Comparison of ENCODE assay signal across 24 cellular contexts in genomic region chr12:85803231-85803630, GRCh38. TPM values are rescaled to one million over a fixed set of nuclear protein-coding genes. Genes with fewer than 3 reads are reported as not detected.
DNase-seq lines count a peak whose midpoint lies in the region; ATAC-seq, FAIRE-seq and TF ChIP-seq lines count a peak whose summit lies in the region.
"Had no signal": no experiment of that assay in that cellular context is flagged by ENCODE, and none has a peak within 500 bp of the region (broad histone marks: within the 10 kb centered on the region; RNA-seq: fewer than 3 reads in every experiment).

No MANE protein-coding gene starts in this region.

- dilution Hi-C loops in endothelial cell of umbilical vein (cut with MboI; ENCODE audit: extremely low pct_ligation_motif_present, low sequenced_read_pairs): no loop called here

- H3K4me1 ChIP-seq in endothelial cell of umbilical vein (ENCODE audit: control insufficient read depth, extremely low read depth, insufficient read depth, low read length): peaks cover 8% of the 10 kb centered on the region
- peaks cover 25% of the 10 kb centered on the region for H3K4me1 ChIP-seq in osteoblast (ENCODE audit: insufficient read depth, low read length)
- H3K4me1 ChIP-seq in prostate gland (replicated peaks): no peaks in the 10 kb centered on the region
- H3K4me1 ChIP-seq: parathyroid adenoma had no signal

- H3K4me2 ChIP-seq in endothelial cell of umbilical vein (ENCODE audit: insufficient read depth, low read length) (peak overlapping the region; percentile 42), osteoblast (ENCODE audit: insufficient read depth, low read length) (no peak overlapping the region)
- H3K4me2 ChIP-seq: KMS-11, PC-9 had no signal

- no peak for FAIRE-seq in endothelial cell of umbilical vein (lab: Jason Lieb, UNC)
- FAIRE-seq: GM12892, HTR-8/SVneo had no signal

- H3K9me1 ChIP-seq in endothelial cell of umbilical vein (replicated peaks; ENCODE audit: control insufficient read depth, extremely low read depth, insufficient read depth, low read length): no peaks in the 10 kb centered on the region

- H3K9me3 ChIP-seq in endothelial cell of umbilical vein (replicated peaks; ENCODE audit: control insufficient read depth, insufficient read depth, low read length) (no peaks in the 10 kb centered on the region), osteoblast (ENCODE audit: low read depth, low read length) (no peaks in the 10 kb centered on the region), prostate gland (no peaks in the 10 kb centered on the region)

- H4K20me1 ChIP-seq in endothelial cell of umbilical vein (replicated peaks; ENCODE audit: control insufficient read depth, extremely low read depth, insufficient read depth, low read length) (no peaks in the 10 kb centered on the region), osteoblast (ENCODE audit: insufficient read depth, low read length) (no peaks in the 10 kb centered on the region)

- no TSS peak for BruUV-seq in endothelial cell of umbilical vein (replicated peaks; lab: Mats Ljungman, UMichigan)

- H3K79me2 ChIP-seq in endothelial cell of umbilical vein (ENCODE audit: control insufficient read depth, insufficient read depth, low read length) (no peaks in the 10 kb centered on the region), osteoblast (ENCODE audit: insufficient read depth, low read length) (no peaks in the 10 kb centered on the region)
- H3K79me2 ChIP-seq: parathyroid adenoma had no signal

- 31% methylated on average over 1 of the region's 1 CpG for WGBS in prostate gland

- H3K36me3 ChIP-seq in endothelial cell of umbilical vein (ENCODE audit: control insufficient read depth in 2 of 2, extremely low read depth in 1 of 2, insufficient read depth in 2 of 2, low read length in 2 of 2) (peaks cover 0 to 8% of the 10 kb centered on the region in 2 experiments), osteoblast (ENCODE audit: insufficient read depth, low read length) (no peaks in the 10 kb centered on the region), prostate gland (no peaks in the 10 kb centered on the region)

- H3K27ac ChIP-seq in endothelial cell of umbilical vein (ENCODE audit: insufficient read depth, low read depth, low read length) (no peak overlapping the region), osteoblast (ENCODE audit: low read depth, low read length) (no peak overlapping the region), prostate gland (no peak overlapping the region)
- H3K27ac ChIP-seq: KMS-11, parathyroid adenoma, PC-9 had no signal

- H3K9ac ChIP-seq in endothelial cell of umbilical vein (replicated peaks; ENCODE audit: extremely low read depth, insufficient read depth, low read length): no peak overlapping the region
- H3K9ac ChIP-seq: KMS-11, parathyroid adenoma had no signal

- DNase-seq in GM03348 (ENCODE audit: low spot score) (peak; percentile 31), NCI-H460 (ENCODE audit: extremely low read depth, low read depth) (peak; percentile 14), endothelial cell of umbilical vein (ENCODE audit: low read depth, low spot score) (peak; percentile 24), osteoblast (ENCODE audit: insufficient read length, low spot score, missing footprints) (peak; percentile 10), NCI-H146 (lab: John Stamatoyannopoulos, UW) (no peak), prostate gland (ENCODE audit: low spot score) (no peak)
- DNase-seq: activated CD4-positive, alpha-beta T cell treated with anti-CD3 and anti-CD28 coated beads for 4 hours; activated naive CD4-positive, alpha-beta T cell treated with anti-CD3 and anti-CD28 coated beads, Interleukin-2, amount 50 U/mL, for 16 hours; anterior cingulate cortex; cerebellar nuclear complex; DND-41; effector memory CD4-positive, alpha-beta T cell; MV-4-11; NCI-H1694; PC-9; SHP77 treated with DMSO at 0.1 percent for 48 hours; stimulated activated CD4-positive, alpha-beta T cell treated with anti-CD3 and anti-CD28 coated beads, Interleukin-1b, Interleukin-23, amount 100 ng/mL, for 48 hours had no signal

- TF ChIP-seq CTCF in endothelial cell of umbilical vein (IDR thresholded peaks at IDR 0.05; ENCODE audit: extremely low read depth in 1 of 2, insufficient read depth in 1 of 2, low read depth in 1 of 2, low read length in 2 of 2) (no peak), osteoblast (IDR thresholded peaks at IDR 0.05; ENCODE audit: extremely low read depth, low read depth, low read length) (no peak), prostate gland (IDR thresholded peaks at IDR 0.05) (no peak)

- POLR2A ChIA-PET in endothelial cell of umbilical vein (lab: Charles Lee): no interaction called here

- no peaks in the 10 kb centered on the region for H3K27me3 ChIP-seq in endothelial cell of umbilical vein (ENCODE audit: control insufficient read depth in 2 of 2, insufficient read depth in 2 of 2, low read length in 2 of 2)
- H3K27me3 ChIP-seq in osteoblast (ENCODE audit: insufficient read depth, low read length): no peaks in the 10 kb centered on the region
- no peaks in the 10 kb centered on the region for H3K27me3 ChIP-seq in prostate gland (replicated peaks; ENCODE audit: insufficient read depth)

- CTCF ChIA-PET in endothelial cell of umbilical vein (lab: Charles Lee): no interaction called here

- intact Hi-C loops in endothelial cell of umbilical vein (cut with micrococcal nuclease): no loop called here
- intact Hi-C loops in prostate gland (cut with DNase I): no loop called here

- no peak for TF ChIP-seq POLR2A in endothelial cell of umbilical vein (IDR thresholded peaks at IDR 0.05; ENCODE audit: low read depth, low read length)
- no peak for TF ChIP-seq POLR2A in prostate gland (IDR thresholded peaks at IDR 0.05)

- no peak overlapping the region for H3K4me3 ChIP-seq in endothelial cell of umbilical vein (replicated peaks in 1 of 3; ENCODE audit: insufficient read depth in 1 of 3, low read depth in 1 of 3, low read length in 3 of 3)
- no peak overlapping the region for H3K4me3 ChIP-seq in osteoblast (ENCODE audit: insufficient read depth, low read length)
- no peak overlapping the region for H3K4me3 ChIP-seq in prostate gland
- H3K4me3 ChIP-seq: PC-9 had no signal

- H2AFZ ChIP-seq in endothelial cell of umbilical vein (ENCODE audit: low read depth, low read length) (peak overlapping the region; percentile 2), osteoblast (ENCODE audit: low read length) (peak overlapping the region; percentile 57)
- H2AFZ ChIP-seq: parathyroid adenoma had no signal

- ATAC-seq in GM21619 (IDR thresholded peaks at IDR 0.05; ENCODE audit: unreplicated experiment): no peak

TF ChIP-seq in endothelial cell of umbilical vein, 7 proteins besides CTCF, POLR2A, EP300 and RAD21:
- TF ChIP-seq GATA2 (IDR thresholded peaks at IDR 0.05; ENCODE audit: insufficient read depth, insufficient read length, low read depth, low read length) (peak; percentile 31), POLR2AphosphoS5 (IDR thresholded peaks at IDR 0.05; ENCODE audit: insufficient read depth, low read depth, low read length) (no peak)

RNA-seq across cellular contexts. Expression of gene RASSF9, which starts 33.0 kb away (rescaled TPM):
- 0.07 and 0.14 TPM in 2 replicates for total RNA-seq in NCI-H460 (2014; rRNA removed; shearing (Covaris generic))
- 0.04 TPM in 1 of 2 replicates, not detected in the other for polyA plus RNA-seq in NCI-H460 (2014; cell fraction: nucleus; rRNA removed)
- total RNA-seq in endothelial cell of umbilical vein (2.3 and 3.6 TPM in 2 replicates), osteoblast (5.8 and 6.8 TPM in 2 replicates), prostate gland (1 to 10 TPM; 1.4 to 3.5 TPM)
- 1.5 and 2.1 TPM in 2 replicates for polyA plus RNA-seq in endothelial cell of umbilical vein
- polyA plus RNA-seq in endothelial cell of umbilical vein (2011; cell fraction: cytosol; rRNA removed): 2.2 and 2.4 TPM in 2 replicates
- polyA plus RNA-seq in endothelial cell of umbilical vein (2011; cell fraction: nucleus; rRNA removed): 2.8 and 3.4 TPM in 2 replicates
- polyA plus RNA-seq in endothelial cell of umbilical vein (2012): 1.2 and 1.5 TPM in 2 replicates
- 4.3 and 5.0 TPM in 2 replicates for polyA minus RNA-seq in endothelial cell of umbilical vein
- polyA minus RNA-seq in endothelial cell of umbilical vein (2011; cell fraction: cytosol; rRNA and poly(A)+ RNA removed): 5.6 TPM
- polyA minus RNA-seq in endothelial cell of umbilical vein (2011; cell fraction: nucleus; rRNA and poly(A)+ RNA removed): 11.7 and 14.3 TPM in 2 replicates
- total RNA-seq: activated CD8-positive, alpha-beta memory T cell treated with anti-CD3 and anti-CD28 coated beads for 36 hours; T-helper 1 cell treated with Interleukin-12 subunit alpha and Interleukin-12 subunit beta and Interleukin-4 antibody, amounts not matched to agents 30 ng/mL and 1 ng/mL, for 36 hours had no signal

Comparison
In these comparisons a context has a peak if more than half of its experiments do, and no peak if none do; other contexts are left out.
1. DNase-seq: peak in GM03348 (single experiment), NCI-H460 (single experiment), endothelial cell of umbilical vein (single experiment) and osteoblast (single experiment); none in NCI-H146 (single experiment) and prostate gland (single experiment).